Comparison of ENCODE assay signal across 28 cellular contexts in the genomic region with DNA sequence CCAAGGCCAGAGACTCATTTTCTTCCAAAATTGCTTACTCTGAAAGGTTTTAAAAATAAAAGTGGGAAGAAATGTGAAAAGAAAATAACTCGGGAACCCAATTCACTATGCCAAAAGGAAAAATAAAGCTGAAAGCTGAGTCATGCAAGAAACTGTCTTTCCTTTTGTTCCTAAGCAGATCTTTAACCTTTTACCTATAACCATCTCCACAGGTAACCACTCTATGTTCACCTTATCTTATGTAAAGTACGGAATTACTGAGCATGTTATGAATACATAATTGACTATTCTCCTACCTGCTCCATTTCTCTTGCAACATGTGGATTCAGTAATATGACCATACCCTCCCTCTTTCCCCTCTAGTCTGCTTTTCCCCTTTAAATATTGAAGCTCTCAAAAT.
"Had no signal": no experiment of that assay in that cellular context is flagged by ENCODE, and none has a peak within 500 bp of the region (broad histone marks: within the 10 kb centered on the region; RNA-seq: fewer than 3 reads in every experiment).

No MANE protein-coding gene starts in this region.

- FAIRE-seq: keratinocyte had no signal

- H2AFZ ChIP-seq: neural progenitor cell, parathyroid adenoma had no signal

- H3K36me3 ChIP-seq: colonic mucosa, esophagus squamous epithelium, heart right ventricle, left lung, neural progenitor cell, right lobe of liver, suprapubic skin, thyroid gland had no signal

- ATAC-seq: heart right ventricle; naive thymus-derived CD4-positive, alpha-beta T cell; right lobe of liver; stimulated activated naive CD8-positive, alpha-beta T cell treated with anti-CD3 and anti-CD28 coated beads, Interleukin-15, amount 100 ng/mL, for 72 hours had no signal

- H3K9me3 Mint-ChIP-seq: dendritic cell treated with granulocyte-macrophage colony-stimulating factor and Interleukin-4, amounts not matched to agents 40 ng/mL and 50 ng/mL, for 4 days; naive thymus-derived CD4-positive, alpha-beta T cell; stimulated activated naive CD8-positive, alpha-beta T cell treated with anti-CD3 and anti-CD28 coated beads, Interleukin-15, amount 100 ng/mL, for 72 hours had no signal

- H3K9me3 ChIP-seq: colonic mucosa, esophagus squamous epithelium, heart right ventricle, left lung, right lobe of liver, suprapubic skin, thyroid gland had no signal

- H3K4me1 Mint-ChIP-seq: naive thymus-derived CD4-positive, alpha-beta T cell; nephron; stimulated activated naive CD8-positive, alpha-beta T cell treated with anti-CD3 and anti-CD28 coated beads, Interleukin-15, amount 100 ng/mL, for 72 hours had no signal

- H3K4me1 ChIP-seq: colonic mucosa, esophagus squamous epithelium, heart right ventricle, left lung, parathyroid adenoma, right lobe of liver, suprapubic skin had no signal

- H3K36me3 Mint-ChIP-seq: mesothelial cell of epicardium; naive thymus-derived CD4-positive, alpha-beta T cell; neural progenitor cell had no signal

- H3K27ac ChIP-seq: colonic mucosa, esophagus squamous epithelium, heart right ventricle, left lung, neural progenitor cell, parathyroid adenoma, right lobe of liver, suprapubic skin, thyroid gland had no signal

- H3K4me3 ChIP-seq: colonic mucosa, esophagus squamous epithelium, heart right ventricle, left lung, neural progenitor cell, right lobe of liver, smooth muscle cell, suprapubic skin, thyroid gland had no signal

- H3K27me3 ChIP-seq: colonic mucosa, neural progenitor cell, right lobe of liver, thyroid gland had no signal

- H3K79me2 ChIP-seq: parathyroid adenoma had no signal

- H3K27ac Mint-ChIP-seq: dendritic cell treated with granulocyte-macrophage colony-stimulating factor and Interleukin-4, amounts not matched to agents 40 ng/mL and 50 ng/mL, for 4 days; mesothelial cell of epicardium; naive thymus-derived CD4-positive, alpha-beta T cell; nephron; neural progenitor cell; progenitor cell of endocrine pancreas; stimulated activated naive CD8-positive, alpha-beta T cell treated with anti-CD3 and anti-CD28 coated beads, Interleukin-15, amount 100 ng/mL, for 72 hours had no signal

- H3K4me3 Mint-ChIP-seq: dendritic cell treated with granulocyte-macrophage colony-stimulating factor and Interleukin-4, amounts not matched to agents 40 ng/mL and 50 ng/mL, for 4 days; mesothelial cell of epicardium; naive thymus-derived CD4-positive, alpha-beta T cell; nephron; neural progenitor cell; stimulated activated naive CD8-positive, alpha-beta T cell treated with anti-CD3 and anti-CD28 coated beads, Interleukin-15, amount 100 ng/mL, for 72 hours had no signal

- DNase-seq: colonic mucosa; effector memory CD4-positive, alpha-beta T cell; erythroblast; esophagus squamous epithelium; foreskin melanocyte; glutamatergic neuron; heart right ventricle; hypothalamus; left lung; mesenchymal stem cell; naive thymus-derived CD4-positive, alpha-beta T cell; right lobe of liver; stimulated activated CD4-positive, alpha-beta T cell treated with anti-CD3 and anti-CD28 coated beads, Interleukin-12 subunit alpha, Interleukin-12 subunit beta, amount 100 ng/mL, for 4 hours; stimulated activated CD4-positive, alpha-beta T cell treated with anti-CD3 and anti-CD28 coated beads, Interleukin-1b, Interleukin-23, amount 100 ng/mL, for 48 hours; stimulated activated CD4-positive, alpha-beta T cell treated with anti-CD3 and anti-CD28 coated beads, Interleukin-4, amount 100 ng/mL, for 1 hour; stimulated activated CD8-positive, alpha-beta memory T cell treated with anti-CD3 and anti-CD28 coated beads, Interleukin-4, amount 100 ng/mL, for 48 hours; stimulated activated naive CD4-positive, alpha-beta T cell; stimulated activated naive CD8-positive, alpha-beta T cell treated with anti-CD3 and anti-CD28 coated beads, Interleukin-15, amount 100 ng/mL, for 72 hours; thyroid gland had no signal

- H3K4me2 ChIP-seq: neural progenitor cell, smooth muscle cell had no signal
